Comparison of ENCODE assay signal across 1 cellular context in genomic region chr1:24908591-24909259, GRCh38.
TF ChIP-seq lines count a peak whose summit lies in the region.

No MANE protein-coding gene starts in this region.

TF ChIP-seq in K562, 482 proteins besides CTCF, POLR2A, EP300 and RAD21:
- TF ChIP-seq, protein P1, sequence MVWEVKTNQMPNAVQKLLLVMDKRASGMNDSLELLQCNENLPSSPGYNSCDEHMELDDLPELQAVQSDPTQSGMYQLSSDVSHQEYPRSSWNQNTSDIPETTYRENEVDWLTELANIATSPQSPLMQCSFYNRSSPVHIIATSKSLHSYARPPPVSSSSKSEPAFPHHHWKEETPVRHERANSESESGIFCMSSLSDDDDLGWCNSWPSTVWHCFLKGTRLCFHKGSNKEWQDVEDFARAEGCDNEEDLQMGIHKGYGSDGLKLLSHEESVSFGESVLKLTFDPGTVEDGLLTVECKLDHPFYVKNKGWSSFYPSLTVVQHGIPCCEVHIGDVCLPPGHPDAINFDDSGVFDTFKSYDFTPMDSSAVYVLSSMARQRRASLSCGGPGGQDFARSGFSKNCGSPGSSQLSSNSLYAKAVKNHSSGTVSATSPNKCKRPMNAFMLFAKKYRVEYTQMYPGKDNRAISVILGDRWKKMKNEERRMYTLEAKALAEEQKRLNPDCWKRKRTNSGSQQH (CRISPR knock-in tag; IDR thresholded peaks at IDR 0.05) = no peak
- no peak for TF ChIP-seq ATF7 (IDR thresholded peaks at IDR 0.05)
- no peak for TF ChIP-seq ZNF76 (CRISPR knock-in tag; IDR thresholded peaks at IDR 0.05; ENCODE audit: borderline replicate concordance)
- TF ChIP-seq ZNF830 (CRISPR knock-in tag; IDR thresholded peaks at IDR 0.05) = no peak
- no peak for TF ChIP-seq ZKSCAN1 (IDR thresholded peaks at IDR 0.05; ENCODE audit: low read depth, low read length)
- TF ChIP-seq TCF7L2 (IDR thresholded peaks at IDR 0.05; ENCODE audit: low read depth, low read length) = no peak
- no peak for TF ChIP-seq ZBTB33 (CRISPR knock-in tag; IDR thresholded peaks at IDR 0.05)
- TF ChIP-seq HEY1 (CRISPR knock-in tag; IDR thresholded peaks at IDR 0.05; ENCODE audit: borderline replicate concordance) = no peak
